ENCODE assay signal across 20 cellular contexts in genomic region chr3:113165841-113166240, GRCh38. TPM values are rescaled to one million over a fixed set of nuclear protein-coding genes. Genes with fewer than 3 reads are reported as not detected.
DNase-seq lines count a peak whose midpoint lies in the region; TF ChIP-seq lines count a peak whose summit lies in the region.
"Had no signal": no experiment of that assay in that cellular context is flagged by ENCODE, and none has a peak within 500 bp of the region (broad histone marks: within the 10 kb centered on the region; RNA-seq: fewer than 3 reads in every experiment).

No MANE protein-coding gene starts in this region.

- no peaks in the 10 kb centered on the region for H3K36me3 ChIP-seq in esophagus squamous epithelium
- no peaks in the 10 kb centered on the region for H3K36me3 ChIP-seq in parathyroid adenoma (ENCODE audit: control insufficient read depth, insufficient read depth, low read length)
- H3K36me3 ChIP-seq in subcutaneous abdominal adipose tissue (ENCODE audit: control insufficient read depth in 5 of 5, insufficient read depth in 5 of 5, low read length in 5 of 5) = no peaks in the 10 kb centered on the region

- peak overlapping the region; percentile 71 for H2AFZ ChIP-seq in parathyroid adenoma

- H3K4me2 ChIP-seq in parathyroid adenoma (ENCODE audit: low read length) = no peak overlapping the region

- peaks cover 10 to 40% (median 22%) of the 10 kb centered on the region in 3 donors for H3K4me1 ChIP-seq in esophagus squamous epithelium
- H3K4me1 ChIP-seq in parathyroid adenoma = peaks cover 13% of the 10 kb centered on the region
- peaks cover 7 to 36% (median 25%) of the 10 kb centered on the region in 5 donors for H3K4me1 ChIP-seq in subcutaneous abdominal adipose tissue (ENCODE audit: control insufficient read depth in 5 of 5, insufficient read depth in 5 of 5, low read length in 5 of 5)

- intact Hi-C loops in esophagus squamous epithelium (cut with DNase I) = no loop called here

- H3K9me3 ChIP-seq in esophagus squamous epithelium (no peaks in the 10 kb centered on the region), parathyroid adenoma (ENCODE audit: control insufficient read depth, low read length) (no peaks in the 10 kb centered on the region), subcutaneous abdominal adipose tissue (ENCODE audit: control insufficient read depth in 5 of 5, low read length in 5 of 5) (no peaks in the 10 kb centered on the region)
- H3K9me3 ChIP-seq: SK-N-SH had no signal

- H3K4me3 ChIP-seq in esophagus squamous epithelium = no peak overlapping the region
- H3K4me3 ChIP-seq in parathyroid adenoma (ENCODE audit: low read depth, low read length) = no peak overlapping the region
- H3K4me3 ChIP-seq in subcutaneous abdominal adipose tissue (ENCODE audit: low read depth in 1 of 5, low read length in 5 of 5) = no peak overlapping the region

- H3K9ac ChIP-seq in parathyroid adenoma (no peak overlapping the region), subcutaneous abdominal adipose tissue (ENCODE audit: low read length in 5 of 5) (no peak overlapping the region)

- H3K27ac ChIP-seq in esophagus squamous epithelium = peak overlapping the region in 3 of 4 donors; percentile 54 to 78 (median 76)
- H3K27ac ChIP-seq in parathyroid adenoma = peak overlapping the region; percentile 82
- peak overlapping the region; percentile 61 for H3K27ac ChIP-seq in subcutaneous abdominal adipose tissue (ENCODE audit: low read depth, low read length)

- DNase-seq in NCI-H69 (lab: John Stamatoyannopoulos, UW) (peak; percentile 19), esophagus squamous epithelium (lab: John Stamatoyannopoulos, UW) (no peak), DMS 273 (lab: John Stamatoyannopoulos, UW; ENCODE audit: unreplicated experiment) (no peak), superior temporal gyrus (ENCODE audit: extremely low spot score) (no peak), CD1c-positive myeloid dendritic cell (ENCODE audit: extremely low spot score) (no peak)
- DNase-seq: activated B cell treated with CpG ODN at 0.5 μM for 24 hours; activated CD8-positive, alpha-beta T cell treated with anti-CD3 and anti-CD28 coated beads for 36 hours; activated T-cell treated with anti-CD3 and anti-CD28 coated beads for 4 hours; CD4-positive, alpha-beta memory T cell; H9; hippocampal formation; IMR-90; NCI-H1105 treated with DMSO at 0.1 percent for 48 hours; NCI-H2029 treated with DMSO at 0.1 percent for 48 hours; NK-92 treated with Interleukin-12 subunit alpha and Interleukin-12 subunit beta, amount 100 ng/mL, for 24 hours; SK-N-SH; T-helper 9 cell had no signal

- H3K27me3 ChIP-seq in esophagus squamous epithelium = no peaks in the 10 kb centered on the region
- H3K27me3 ChIP-seq in parathyroid adenoma (ENCODE audit: control insufficient read depth, insufficient read depth, low read length) = no peaks in the 10 kb centered on the region
- H3K27me3 ChIP-seq in subcutaneous abdominal adipose tissue (ENCODE audit: control insufficient read depth in 5 of 5, insufficient read depth in 4 of 5, low read length in 5 of 5) = no peaks in the 10 kb centered on the region

- 55 to 57% methylated on average over 3 of the region's 3 CpGs for WGBS in esophagus squamous epithelium, 2 donors

- H3K79me2 ChIP-seq in parathyroid adenoma = no peaks in the 10 kb centered on the region

- TF ChIP-seq POLR2A in esophagus squamous epithelium (IDR thresholded peaks at IDR 0.05) = no peak

- TF ChIP-seq CTCF in esophagus squamous epithelium (IDR thresholded peaks at IDR 0.05) (no peak), parathyroid adenoma (IDR thresholded peaks at IDR 0.05) (no peak)

RNA-seq across cellular contexts. Expression of gene BOC, which starts 45.5 kb away (rescaled TPM):
- 10 to 100 TPM; 13.7 to 75.7 (median 24.1) TPM for total RNA-seq in esophagus squamous epithelium
- total RNA-seq: CD4-positive, alpha-beta memory T cell; G401 had no signal
